14 cellular contexts compared by ENCODE assay signal in the genomic region with DNA sequence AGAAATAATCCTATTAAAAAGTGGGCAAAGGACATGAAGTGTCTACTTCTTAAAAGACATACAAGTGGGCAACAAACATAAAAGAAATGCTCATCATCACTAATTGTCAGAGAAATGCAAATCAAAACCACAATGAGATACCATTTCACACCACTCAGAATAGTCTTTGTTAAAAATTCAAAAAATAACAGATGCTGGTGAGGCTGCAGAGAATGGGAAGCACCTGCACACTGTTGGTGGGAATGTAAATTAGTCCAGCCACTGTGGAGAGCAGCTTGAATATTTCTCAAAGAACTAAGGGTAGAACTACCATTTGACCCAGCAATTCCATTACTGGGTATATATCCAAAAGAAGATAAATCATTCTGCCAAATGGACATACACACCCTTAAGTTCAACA.
DNase-seq lines count a peak whose midpoint lies in the region; ATAC-seq and TF ChIP-seq lines count a peak whose summit lies in the region.
"Had no signal": no experiment of that assay in that cellular context is flagged by ENCODE, and none has a peak within 500 bp of the region (broad histone marks: within the 10 kb centered on the region; RNA-seq: fewer than 3 reads in every experiment).

No MANE protein-coding gene starts in this region.

- peak; percentile 68 for ATAC-seq in GM18870 (IDR thresholded peaks at IDR 0.05; ENCODE audit: unreplicated experiment)
- ATAC-seq in HG02588 (IDR thresholded peaks at IDR 0.05; ENCODE audit: unreplicated experiment), result peak; percentile 57
- no peak for ATAC-seq in activated T-cell treated with anti-CD3 and anti-CD28 coated beads, Interleukin-2, amount 50 U/mL, for 4 hours
- ATAC-seq: CD8-positive, alpha-beta T cell had no signal

- DNase-seq in NCI-H526 treated with DMSO at 0.1 percent for 48 hours (lab: John Stamatoyannopoulos, UW), result peak; percentile 38
- DNase-seq in inferior parietal cortex (ENCODE audit: extremely low spot score), result no peak
- no peak for DNase-seq in glutamatergic neuron
- no peak for DNase-seq in activated T-cell treated with anti-CD3 and anti-CD28 coated beads, Interleukin-2, amount 50 U/mL, for 4 hours
- DNase-seq: Calu3; CD8-positive, alpha-beta T cell; DMS53; DND-41; EL; H9; KG1 had no signal

- H3K4me3 Mint-ChIP-seq in glutamatergic neuron (ENCODE audit: unreplicated experiment), result no peak overlapping the region
- no peak overlapping the region for H3K4me3 Mint-ChIP-seq in activated T-cell treated with anti-CD3 and anti-CD28 coated beads, Interleukin-2, amount 50 U/mL, for 4 hours
- H3K4me3 Mint-ChIP-seq: B cell; CD8-positive, alpha-beta T cell; H9 had no signal

- no peaks in the 10 kb centered on the region for H3K36me3 Mint-ChIP-seq in glutamatergic neuron (ENCODE audit: unreplicated experiment)
- H3K36me3 Mint-ChIP-seq in activated T-cell treated with anti-CD3 and anti-CD28 coated beads, Interleukin-2, amount 50 U/mL, for 4 hours (ENCODE audit: insufficient read depth), result no peaks in the 10 kb centered on the region
- H3K36me3 Mint-ChIP-seq: CD8-positive, alpha-beta T cell had no signal

- H3K9me3 Mint-ChIP-seq in glutamatergic neuron (ENCODE audit: unreplicated experiment), result no peaks in the 10 kb centered on the region
- H3K9me3 Mint-ChIP-seq in activated T-cell treated with anti-CD3 and anti-CD28 coated beads, Interleukin-2, amount 50 U/mL, for 4 hours, result no peaks in the 10 kb centered on the region
- H3K9me3 Mint-ChIP-seq: CD8-positive, alpha-beta T cell had no signal

- no peak overlapping the region for H3K27ac Mint-ChIP-seq in glutamatergic neuron (ENCODE audit: unreplicated experiment)
- H3K27ac Mint-ChIP-seq: B cell; CD8-positive, alpha-beta T cell; H9 had no signal

- H3K27me3 Mint-ChIP-seq in glutamatergic neuron (ENCODE audit: unreplicated experiment), result no peaks in the 10 kb centered on the region
- no peaks in the 10 kb centered on the region for H3K27me3 Mint-ChIP-seq in activated T-cell treated with anti-CD3 and anti-CD28 coated beads, Interleukin-2, amount 50 U/mL, for 4 hours (ENCODE audit: low read depth)
- H3K27me3 Mint-ChIP-seq: B cell had no signal

- TF ChIP-seq CTCF in glutamatergic neuron (IDR thresholded peaks at IDR 0.05; ENCODE audit: partially characterized antibody, unreplicated experiment), result no peak

- H3K4me1 Mint-ChIP-seq in glutamatergic neuron (ENCODE audit: low read depth, unreplicated experiment), result no peaks in the 10 kb centered on the region
- H3K4me1 Mint-ChIP-seq in activated T-cell treated with anti-CD3 and anti-CD28 coated beads, Interleukin-2, amount 50 U/mL, for 4 hours (ENCODE audit: low read depth), result no peaks in the 10 kb centered on the region
- H3K4me1 Mint-ChIP-seq: B cell had no signal

Comparison
In these comparisons a context has a peak if more than half of its experiments do, and no peak if none do; other contexts are left out.
1. ATAC-seq: peak in GM18870 (single experiment) and HG02588 (single experiment); none in activated T-cell treated with anti-CD3 and anti-CD28 coated beads, Interleukin-2, amount 50 U/mL, for 4 hours (0 of 2).